Comparison of ENCODE assay signal across 29 cellular contexts in the genomic region with DNA sequence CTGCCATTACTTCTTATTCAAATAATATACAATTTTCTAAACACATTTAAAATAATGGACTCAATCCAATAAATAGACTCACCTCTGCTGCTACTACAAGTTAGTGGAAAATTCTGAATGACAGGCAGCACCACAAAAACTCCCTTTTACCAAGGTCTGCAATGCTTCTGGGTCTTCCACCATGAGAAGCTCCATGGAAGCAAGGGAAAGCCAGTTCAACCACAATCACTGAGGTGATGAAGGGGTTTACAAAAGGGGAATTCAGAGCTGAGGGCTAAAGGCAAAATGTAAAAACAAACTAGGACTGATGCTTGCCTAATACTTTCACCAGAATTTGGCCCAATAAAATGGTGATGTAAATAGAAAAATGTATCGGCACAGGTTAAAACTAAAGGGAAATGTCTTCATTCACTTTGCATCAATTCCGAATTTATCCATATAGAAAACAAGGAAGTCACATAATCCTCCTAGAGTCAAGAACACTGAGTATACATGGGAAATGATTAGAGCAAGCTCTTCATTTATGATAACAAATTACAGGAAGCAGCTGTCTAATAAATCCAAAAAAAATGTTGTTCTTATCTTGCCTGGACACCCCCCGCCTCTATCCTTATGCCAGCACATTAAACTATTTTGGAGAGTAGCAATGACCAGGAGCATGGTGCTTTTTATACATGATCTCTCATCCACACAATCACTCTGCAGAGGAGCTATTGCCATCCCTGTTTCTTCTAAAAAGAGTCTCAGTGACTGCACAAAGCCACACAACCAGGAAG.
"Had no signal": no experiment of that assay in that cellular context is flagged by ENCODE, and none has a peak within 500 bp of the region (broad histone marks: within the 10 kb centered on the region; RNA-seq: fewer than 3 reads in every experiment).

No MANE protein-coding gene starts in this region.

- H3K9me3 ChIP-seq: adrenal gland, gastroesophageal sphincter, psoas muscle, uterus had no signal

- H3K4me1 ChIP-seq: adrenal gland, gastroesophageal sphincter, parathyroid adenoma, uterus had no signal

- H2AFZ ChIP-seq: hepatocyte, parathyroid adenoma had no signal

- H3K36me3 ChIP-seq: adrenal gland, cardiac muscle cell, gastroesophageal sphincter, left ventricle myocardium inferior, uterus had no signal

- ATAC-seq: activated CD8-positive, alpha-beta T cell treated with anti-CD3 and anti-CD28 coated beads, Interleukin-2, amount 10 ng/mL, durations not matched to agents 7 days and 5 days; activated T-cell treated with anti-CD3 and anti-CD28 coated beads, Interleukin-2, amount 50 U/mL, for 72 hours; effector memory CD8-positive, alpha-beta T cell; gastroesophageal sphincter; psoas muscle; stimulated activated memory B cell treated with anti-CD40 and anti-IgM and Interleukin-4, amounts not matched to agents 10 μg/mL and 1 μg/mL and 100 μg/mL, for 72 hours; stimulated activated naive CD8-positive, alpha-beta T cell treated with anti-CD3 and anti-CD28 coated beads, Interleukin-15, amount 100 ng/mL, for 72 hours; WTC11 had no signal

- H3K27me3 ChIP-seq: adrenal gland, cardiac muscle cell, gastroesophageal sphincter, hepatocyte, uterus had no signal

- DNase-seq: activated CD4-positive, alpha-beta T cell treated with anti-CD3 and anti-CD28 coated beads, Interleukin-2, amount 50 U/mL, for 1 hour; activated CD8-positive, alpha-beta T cell treated with anti-CD3 and anti-CD28 coated beads, Interleukin-2, amount 10 ng/mL, durations not matched to agents 7 days and 5 days; activated effector memory CD4-positive, alpha-beta T cell treated with Interleukin-2 at 50 U/mL for 16 hours; activated naive CD4-positive, alpha-beta T cell treated with Interleukin-2 at 50 U/mL for 16 hours; activated T-cell treated with anti-CD3 and anti-CD28 coated beads for 4 hours; activated T-cell treated with anti-CD3 and anti-CD28 coated beads, Interleukin-2, amount 50 U/mL, for 72 hours; adrenal gland; aorta; cerebellar nuclear complex; effector memory CD8-positive, alpha-beta T cell; islet precursor cell; left ventricle myocardium inferior; naive B cell; psoas muscle; stimulated activated CD4-positive, alpha-beta T cell treated with anti-CD3 and anti-CD28 coated beads, Interleukin-1b, Interleukin-23, amount 100 ng/mL, for 48 hours; stimulated activated CD4-positive, alpha-beta T cell treated with anti-CD3 and anti-CD28 coated beads, Interleukin-4, amount 100 ng/mL, for 4 hours; stimulated activated CD8-positive, alpha-beta memory T cell treated with anti-CD3 and anti-CD28 coated beads, Interleukin-4, amount 100 ng/mL, for 48 hours; stimulated activated naive CD8-positive, alpha-beta T cell treated with anti-CD3 and anti-CD28 coated beads, Interleukin-15, amount 100 ng/mL, for 72 hours; substantia nigra; uterus had no signal

- H3K27ac ChIP-seq: adrenal gland, cardiac muscle cell, coronary artery, gastroesophageal sphincter, hepatocyte, left ventricle myocardium inferior, parathyroid adenoma, psoas muscle, uterus had no signal

- H3K4me3 ChIP-seq: adrenal gland, cardiac muscle cell, coronary artery, gastroesophageal sphincter, hepatocyte, left ventricle myocardium inferior, lung, psoas muscle, smooth muscle cell, uterus had no signal

- H3K9ac ChIP-seq: parathyroid adenoma had no signal

- H3K79me2 ChIP-seq: hepatocyte, parathyroid adenoma had no signal

- H3K4me2 ChIP-seq: hepatocyte, smooth muscle cell had no signal
